Comparison of ENCODE assay signal across 8 cellular contexts in genomic region chr22:37632174-37633081, GRCh38. TPM values are rescaled to one million over a fixed set of nuclear protein-coding genes. Genes with fewer than 3 reads are reported as not detected.
A peak's percentile ranks its signal among the peaks of the same experiment; 100 is the strongest.
DNase-seq lines count a peak whose midpoint lies in the region; ATAC-seq lines count a peak whose summit lies in the region.

No MANE protein-coding gene starts in this region.

- peaks cover 5% of the 10 kb centered on the region for H3K36me3 Mint-ChIP-seq in stimulated activated naive CD8-positive, alpha-beta T cell treated with anti-CD3 and anti-CD28 coated beads, Interleukin-15, Interleukin-2, amounts not matched to agents 100 ng/mL and 50 ng/mL, for 24 hours (ENCODE audit: low read depth)

- no peaks in the 10 kb centered on the region for H3K27me3 ChIP-seq in esophagus (ENCODE audit: control insufficient read depth in 1 of 2, insufficient read depth in 2 of 2, low read length in 2 of 2)

- no peaks in the 10 kb centered on the region for H3K27me3 Mint-ChIP-seq in stimulated activated naive CD8-positive, alpha-beta T cell treated with anti-CD3 and anti-CD28 coated beads, Interleukin-15, Interleukin-2, amounts not matched to agents 100 ng/mL and 50 ng/mL, for 24 hours

- H3K36me3 ChIP-seq in KOPT-K1 (ENCODE audit: insufficient read depth, low read length) (peaks cover 19% of the 10 kb centered on the region), esophagus (ENCODE audit: control insufficient read depth in 2 of 2, insufficient read depth in 2 of 2, low read length in 1 of 2) (peaks cover 6 to 21% of the 10 kb centered on the region in 2 donors)

- H3K9me3 Mint-ChIP-seq in stimulated activated naive CD8-positive, alpha-beta T cell treated with anti-CD3 and anti-CD28 coated beads, Interleukin-15, Interleukin-2, amounts not matched to agents 100 ng/mL and 50 ng/mL, for 24 hours = no peaks in the 10 kb centered on the region

- H3K9me3 ChIP-seq in KOPT-K1 (ENCODE audit: insufficient read depth, low read length, poor library complexity, severe bottlenecking) (no peaks in the 10 kb centered on the region), esophagus (ENCODE audit: control insufficient read depth in 2 of 2, insufficient read depth in 1 of 2, low read depth in 1 of 2, low read length in 1 of 2) (no peaks in the 10 kb centered on the region)

- H3K4me1 ChIP-seq in esophagus (ENCODE audit: control insufficient read depth in 2 of 2, insufficient read depth in 2 of 2, low read length in 1 of 2) = peaks cover 0 to 18% of the 10 kb centered on the region in 2 donors

- H3K4me3 Mint-ChIP-seq in stimulated activated naive CD8-positive, alpha-beta T cell treated with anti-CD3 and anti-CD28 coated beads, Interleukin-15, Interleukin-2, amounts not matched to agents 100 ng/mL and 50 ng/mL, for 24 hours = peak overlapping the region; percentile 73

- no peak overlapping the region for H3K4me3 ChIP-seq in esophagus (ENCODE audit: low read depth in 1 of 2, low read length in 2 of 2)

- H3K4me1 Mint-ChIP-seq in stimulated activated naive CD8-positive, alpha-beta T cell treated with anti-CD3 and anti-CD28 coated beads, Interleukin-15, Interleukin-2, amounts not matched to agents 100 ng/mL and 50 ng/mL, for 24 hours (ENCODE audit: low read depth) = peaks cover 73% of the 10 kb centered on the region

- peak overlapping the region; percentile 79 for H3K27ac ChIP-seq in KOPT-K1 (ENCODE audit: low read depth, low read length, poor library complexity, severe bottlenecking)
- H3K27ac ChIP-seq in esophagus (ENCODE audit: low read depth in 2 of 2, low read length in 1 of 2) = peak overlapping the region; percentile 14 to 59

- H3K27ac Mint-ChIP-seq in stimulated activated naive CD8-positive, alpha-beta T cell treated with anti-CD3 and anti-CD28 coated beads, Interleukin-15, Interleukin-2, amounts not matched to agents 100 ng/mL and 50 ng/mL, for 24 hours = peak overlapping the region; percentile 94

- ATAC-seq in GM19455 (IDR thresholded peaks at IDR 0.05; ENCODE audit: unreplicated experiment) = peak; percentile 9

- WGBS in esophagus, 2 donors = 71 to 80% methylated on average over 12 to 14 of the region's 14 CpGs

- DNase-seq in mucosa of gallbladder (ENCODE audit: low spot score) = no peak
- no peak for DNase-seq in NAMALWA (ENCODE audit: low spot score)
- DNase-seq in NCI-H1048 (lab: John Stamatoyannopoulos, UW) = no peak
- DNase-seq in NCI-H1436 (lab: John Stamatoyannopoulos, UW) = no peak

RNA-seq across cellular contexts. Expression of gene SH3BP1, which starts 7.0 kb away (rescaled TPM):
- 10 to 100 TPM; 39.8 to 42.0 TPM for polyA plus RNA-seq in esophagus
- total RNA-seq in mucosa of gallbladder = 13.6 TPM

RNA-seq across cellular contexts. Expression of gene GGA1, which starts 23.8 kb away (rescaled TPM):
- 10 to 100 TPM; 34.2 to 55.6 TPM for polyA plus RNA-seq in esophagus
- 81.5 TPM for total RNA-seq in mucosa of gallbladder

RNA-seq across cellular contexts. Expression of gene PDXP, which starts 26.1 kb away (rescaled TPM):
- 1 to 10 TPM; 1.4 to 2.2 TPM for polyA plus RNA-seq in esophagus
- total RNA-seq in mucosa of gallbladder = 12.1 TPM

RNA-seq across cellular contexts. Expression of gene LGALS1, which starts 43.0 kb away (rescaled TPM):
- polyA plus RNA-seq in esophagus = 100 to 1,000 TPM; 160 to 194 TPM
- total RNA-seq in mucosa of gallbladder = 587 TPM

RNA-seq across cellular contexts. Expression of gene LGALS2, which starts 52.5 kb away (rescaled TPM):
- 1 to 10 TPM in 1 of 2 donors, under 1 TPM in 1; 0.20 to 1.3 TPM for polyA plus RNA-seq in esophagus
- 776 TPM for total RNA-seq in mucosa of gallbladder
